Comparison of ENCODE assay signal across 14 cellular contexts in the genomic region with DNA sequence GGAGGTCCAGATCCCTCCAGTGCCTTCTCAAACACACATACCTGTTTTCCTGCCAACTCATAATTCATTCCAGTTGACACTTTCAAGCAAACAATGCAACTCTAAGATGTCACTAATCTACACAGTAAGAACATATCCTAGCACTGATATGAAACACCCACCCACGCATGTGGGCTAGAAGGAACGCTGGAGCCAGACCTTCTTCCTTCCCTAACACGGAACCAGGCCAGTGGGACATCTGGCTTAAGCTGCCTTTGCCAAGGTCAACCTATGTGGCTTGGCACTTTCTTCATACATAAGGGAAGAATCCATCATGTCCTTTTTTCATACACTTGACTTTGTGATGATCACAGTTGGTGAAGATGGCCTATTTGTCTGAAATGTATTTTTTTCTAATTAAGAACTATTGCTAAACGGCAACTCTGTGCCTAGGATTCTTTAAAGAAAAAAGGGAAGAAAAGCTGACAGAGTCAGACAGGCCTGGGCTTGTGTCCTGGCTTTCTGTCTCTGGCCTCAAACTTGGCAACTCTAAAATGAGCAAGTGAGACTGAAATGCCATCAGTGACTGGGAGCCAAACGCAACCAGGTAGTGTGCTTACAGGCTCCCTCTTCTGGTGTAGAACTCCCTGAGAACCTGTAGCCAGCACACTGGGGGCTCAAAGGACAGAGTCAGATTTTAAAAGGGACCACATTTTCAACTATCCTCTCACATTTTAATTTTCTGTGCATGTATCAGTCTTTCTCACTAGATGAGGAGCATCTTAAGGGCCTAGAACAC.
DNase-seq lines count a peak whose midpoint lies in the region; ATAC-seq and TF ChIP-seq lines count a peak whose summit lies in the region.
"Had no signal": no experiment of that assay in that cellular context is flagged by ENCODE, and none has a peak within 500 bp of the region (broad histone marks: within the 10 kb centered on the region; RNA-seq: fewer than 3 reads in every experiment).

No MANE protein-coding gene starts in this region.

- H3K27me3 ChIP-seq in left ventricle myocardium inferior (ENCODE audit: low read depth) (peaks cover 8% of the 10 kb centered on the region), SK-N-SH (ENCODE audit: insufficient read depth) (no peaks in the 10 kb centered on the region)
- H3K27me3 ChIP-seq: esophagus muscularis mucosa, pancreas had no signal

- no peak overlapping the region for H3K4me3 Mint-ChIP-seq in T-cell
- H3K4me3 Mint-ChIP-seq in nephron progenitor cell: no peak overlapping the region
- H3K4me3 Mint-ChIP-seq: activated T-cell treated with anti-CD3 and anti-CD28 coated beads, Interleukin-2, amount 50 U/mL, for 24 hours had no signal

- H3K36me3 ChIP-seq in left ventricle myocardium inferior (no peaks in the 10 kb centered on the region), SK-N-SH (replicated peaks in 1 of 2; ENCODE audit: control insufficient read depth in 1 of 2, insufficient read depth in 2 of 2, low read length in 1 of 2) (no peaks in the 10 kb centered on the region)
- H3K36me3 ChIP-seq: esophagus muscularis mucosa, pancreas had no signal

- ATAC-seq in T-cell (replicated peaks in 1 of 4): no peak
- ATAC-seq: pancreas had no signal

- no peak for TF ChIP-seq EP300 in SK-N-SH (IDR thresholded peaks at IDR 0.05; ENCODE audit: borderline replicate concordance in 1 of 2, low read depth in 1 of 2, low read length in 1 of 2)

- H3K27me3 Mint-ChIP-seq in T-cell (peaks cover 2 to 21% of the 10 kb centered on the region in 2 donors), nephron progenitor cell (ENCODE audit: low read depth, poor library complexity) (peaks cover 11% of the 10 kb centered on the region)

- peak; percentile 14; the same call in 1 of the 2 replicates for TF ChIP-seq RAD21 in SK-N-SH (IDR thresholded peaks at IDR 0.05; ENCODE audit: low read length)

- H3K4me2 ChIP-seq in SK-N-SH: no peak overlapping the region

- no peaks in the 10 kb centered on the region for H3K9me2 ChIP-seq in SK-N-SH

- no peak overlapping the region for H3K27ac ChIP-seq in left ventricle myocardium inferior (replicated peaks)
- H3K27ac ChIP-seq in SK-N-SH (ENCODE audit: low read depth in 2 of 2, low read length in 1 of 2): no peak overlapping the region
- H3K27ac ChIP-seq: esophagus muscularis mucosa, pancreas had no signal

- CTCF ChIA-PET in SK-N-SH (lab: Yijun Ruan, JAX): interaction anchor here (0.8 to 3.3 kb wide), 2 partner anchors 10 kb away, joined by 3 to 16 read pairs; no protein-coding TSS in a partner anchor
- CTCF ChIA-PET in T-cell (lab: Charles Lee): interaction anchor here in 1 of 2 donors (0.6 kb wide), 1 partner anchor 30 kb away, joined by 3 read pairs; no protein-coding TSS in a partner anchor

- H3K4me1 ChIP-seq in left ventricle myocardium inferior (no peaks in the 10 kb centered on the region), SK-N-SH (ENCODE audit: control insufficient read depth in 1 of 2, insufficient read depth in 2 of 2, low read depth in 1 of 2, low read length in 1 of 2) (peaks cover 0 to 7% of the 10 kb centered on the region in 2 experiments; a peak in 2 of 4 replicates)
- H3K4me1 ChIP-seq: pancreas had no signal

- H4K20me1 ChIP-seq in SK-N-SH (ENCODE audit: insufficient read depth): no peaks in the 10 kb centered on the region

- DNase-seq in left ventricle myocardium inferior (peak; percentile 14), cardiac septum (ENCODE audit: low spot score) (no peak), SK-N-SH (no peak), fibroblast of peridontal ligament (ENCODE audit: extremely low read depth) (peak; percentile 33), T-cell (no peak), posterior cingulate gyrus (no peak), nephron progenitor cell (no peak), CD1c-positive myeloid dendritic cell (ENCODE audit: extremely low spot score) (no peak)
- DNase-seq: activated CD4-positive, alpha-beta T cell treated with anti-CD3 and anti-CD28 coated beads for 48 hours; activated T-cell treated with anti-CD3 and anti-CD28 coated beads, Interleukin-2, amount 50 U/mL, for 24 hours; midbrain; pancreas; T-helper 2 cell had no signal

- intact Hi-C loops in left ventricle myocardium inferior (cut with micrococcal nuclease) (no loop called here), cardiac septum (cut with DNase I) (no loop called here), posterior cingulate gyrus (cut with DNase I) (no loop called here)

- no peak overlapping the region for H3K27ac Mint-ChIP-seq in T-cell
- H3K27ac Mint-ChIP-seq in nephron progenitor cell: no peak overlapping the region
- H3K27ac Mint-ChIP-seq: activated T-cell treated with anti-CD3 and anti-CD28 coated beads, Interleukin-2, amount 50 U/mL, for 24 hours had no signal

- no peaks in the 10 kb centered on the region for H3K4me1 Mint-ChIP-seq in T-cell
- H3K4me1 Mint-ChIP-seq in nephron progenitor cell: no peaks in the 10 kb centered on the region

- H3K9me3 ChIP-seq in left ventricle myocardium inferior (replicated peaks) (no peaks in the 10 kb centered on the region), SK-N-SH (no peaks in the 10 kb centered on the region)
- H3K9me3 ChIP-seq: esophagus muscularis mucosa, pancreas had no signal

- TF ChIP-seq CTCF in left ventricle myocardium inferior (IDR thresholded peaks at IDR 0.05; ENCODE audit: borderline replicate concordance) (no peak), SK-N-SH (IDR thresholded peaks at IDR 0.05) (0 out of 2 replicates have a peak, but pooled peaks have one; percentile 8), nephron progenitor cell (IDR thresholded peaks at IDR 0.05) (no peak)

- H3K9me3 Mint-ChIP-seq in T-cell (no peaks in the 10 kb centered on the region), nephron progenitor cell (no peaks in the 10 kb centered on the region)
- H3K9me3 Mint-ChIP-seq: activated T-cell treated with anti-CD3 and anti-CD28 coated beads, Interleukin-2, amount 50 U/mL, for 24 hours had no signal

- H3F3A ChIP-seq in SK-N-SH (replicated peaks; ENCODE audit: insufficient read depth): no peaks in the 10 kb centered on the region

- H3K4me3 ChIP-seq in left ventricle myocardium inferior (no peak overlapping the region), SK-N-SH (ENCODE audit: low read depth in 2 of 2, low read length in 1 of 2) (no peak overlapping the region)
- H3K4me3 ChIP-seq: esophagus muscularis mucosa, pancreas had no signal

- POLR2A ChIA-PET in SK-N-SH (lab: Yijun Ruan, JAX): no interaction called here
- POLR2A ChIA-PET in T-cell (lab: Charles Lee): no interaction called here

- WGBS in SK-N-SH (ENCODE audit: low lambda C conversion rate): 91% methylated on average over 5 of the region's 5 CpGs

- no peak overlapping the region for H3K9ac ChIP-seq in SK-N-SH

- H2AFZ ChIP-seq in SK-N-SH (ENCODE audit: low read depth): no peak overlapping the region

- H3K36me3 Mint-ChIP-seq in T-cell: no peaks in the 10 kb centered on the region
- H3K36me3 Mint-ChIP-seq in nephron progenitor cell (ENCODE audit: low read depth): no peaks in the 10 kb centered on the region

- H3K79me2 ChIP-seq in SK-N-SH (ENCODE audit: insufficient read depth): no peaks in the 10 kb centered on the region

TF ChIP-seq in SK-N-SH, 30 proteins besides CTCF, POLR2A, EP300 and RAD21 (continues in another document):
- no peak for TF ChIP-seq YY1 (IDR thresholded peaks at IDR 0.05; ENCODE audit: low read depth)
- no peak for TF ChIP-seq NFIC (IDR thresholded peaks at IDR 0.05; ENCODE audit: borderline replicate concordance)
- TF ChIP-seq, protein P1, sequence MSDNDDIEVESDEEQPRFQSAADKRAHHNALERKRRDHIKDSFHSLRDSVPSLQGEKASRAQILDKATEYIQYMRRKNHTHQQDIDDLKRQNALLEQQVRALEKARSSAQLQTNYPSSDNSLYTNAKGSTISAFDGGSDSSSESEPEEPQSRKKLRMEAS (IDR thresholded peaks at IDR 0.05; ENCODE audit: low read depth): no peak
- no peak for TF ChIP-seq USF1 (IDR thresholded peaks at IDR 0.05; ENCODE audit: borderline replicate concordance, low read depth)
- TF ChIP-seq FOSL2 (IDR thresholded peaks at IDR 0.05; ENCODE audit: borderline replicate concordance, low read depth): no peak
- no peak for TF ChIP-seq TAF1 (IDR thresholded peaks at IDR 0.05; ENCODE audit: borderline replicate concordance, low read depth, low read length)
- no peak for TF ChIP-seq SIN3A (IDR thresholded peaks at IDR 0.05; ENCODE audit: borderline replicate concordance, low read depth, low read length)
- TF ChIP-seq MEF2A (IDR thresholded peaks at IDR 0.05; ENCODE audit: borderline replicate concordance, low read depth): no peak
- no peak for TF ChIP-seq REST (IDR thresholded peaks at IDR 0.05; ENCODE audit: low read depth, low read length)
- no peak for TF ChIP-seq TCF12 (IDR thresholded peaks at IDR 0.05)
- no peak for TF ChIP-seq NRF1 (IDR thresholded peaks at IDR 0.05; ENCODE audit: low read depth, low read length)

Comparison
In these comparisons a context has a peak if more than half of its experiments do, and no peak if none do; other contexts are left out.
1. DNase-seq: peak in left ventricle myocardium inferior (single experiment) and fibroblast of peridontal ligament (single experiment); none in cardiac septum (single experiment), SK-N-SH (single experiment), T-cell (0 of 34), posterior cingulate gyrus (0 of 10), nephron progenitor cell (single experiment) and CD1c-positive myeloid dendritic cell (single experiment).